ENCODE assay signal across 27 cellular contexts in genomic region chr12:13293086-13293485, GRCh38.
A peak's percentile ranks its signal among the peaks of the same experiment; 100 is the strongest.
DNase-seq lines count a peak whose midpoint lies in the region; ATAC-seq and TF ChIP-seq lines count a peak whose summit lies in the region.
"Had no signal": no experiment of that assay in that cellular context is flagged by ENCODE, and none has a peak within 500 bp of the region (broad histone marks: within the 10 kb centered on the region; RNA-seq: fewer than 3 reads in every experiment).

No MANE protein-coding gene starts in this region.

- peak; percentile 2 for DNase-seq in NCI-H2227 (lab: John Stamatoyannopoulos, UW; ENCODE audit: unreplicated experiment)
- DNase-seq in NCI-H2227 treated with DMSO at 0.1 percent for 48 hours (lab: John Stamatoyannopoulos, UW), result no peak
- peak; percentile 37 for DNase-seq in NCI-H524 treated with DMSO at 0.1 percent for 48 hours (lab: John Stamatoyannopoulos, UW)
- peak; percentile 11 for DNase-seq in hepatic stellate cell (ENCODE audit: low spot score)
- DNase-seq in AML-193 (lab: John Stamatoyannopoulos, UW), result no peak
- no peak for DNase-seq in dermis blood vessel endothelial cell
- DNase-seq: activated CD4-positive, alpha-beta T cell treated with anti-CD3 and anti-CD28 coated beads for 4 hours; activated CD8-positive, alpha-beta memory T cell treated with anti-CD3 and anti-CD28 coated beads for 24 hours; activated T-cell treated with anti-CD3 and anti-CD28 coated beads for 4 hours; amygdala; BE2C; effector CD4-positive, alpha-beta T cell; GF-D8; GOT3; KBM-7; NCI-H1092 treated with DMSO at 0.1 percent for 48 hours; NCI-H187; NCI-H526 treated with DMSO at 0.1 percent for 48 hours; ovary; SIG-M5; small intestine; stimulated activated naive B cell treated with anti-CD40 and anti-IgM and Interleukin-4, amounts not matched to agents 10 μg/mL and 1 μg/mL and 100 μg/mL, for 72 hours; SW 1271; T1000; WERI-Rb-1 had no signal

- no peak for ATAC-seq in GM18498 (IDR thresholded peaks at IDR 0.05; ENCODE audit: unreplicated experiment)
- ATAC-seq in SK-N-SH treated with all-trans-retinoic acid at 6 μM for 48 hours, result no peak
- ATAC-seq: stimulated activated naive B cell treated with anti-CD40 and anti-IgM and Interleukin-4, amounts not matched to agents 10 μg/mL and 1 μg/mL and 100 μg/mL, for 72 hours had no signal

TF ChIP-seq in SK-N-SH treated with all-trans-retinoic acid at 6 μM for 48 hours, 23 proteins besides CTCF, POLR2A, EP300 and RAD21:
- TF ChIP-seq ZNF70 (CRISPR knock-in tag; IDR thresholded peaks at IDR 0.05) (no peak), CSDC2 (CRISPR knock-in tag; IDR thresholded peaks at IDR 0.05) (no peak), SNAI2 (CRISPR knock-in tag; IDR thresholded peaks at IDR 0.05) (no peak), ARNTL (CRISPR knock-in tag; IDR thresholded peaks at IDR 0.05; ENCODE audit: borderline replicate concordance, low read depth) (no peak), ESRRG (CRISPR knock-in tag; IDR thresholded peaks at IDR 0.05) (no peak), ZNF565 (CRISPR knock-in tag; conservative IDR thresholded peaks at IDR 0.05; ENCODE audit: low read depth) (no peak), GLIS3 (CRISPR knock-in tag; IDR thresholded peaks at IDR 0.05) (no peak), ZFP30 (CRISPR knock-in tag; IDR thresholded peaks at IDR 0.05) (no peak), TCF4 (CRISPR knock-in tag; IDR thresholded peaks at IDR 0.05; ENCODE audit: borderline replicate concordance) (no peak), POU6F1 (CRISPR knock-in tag; IDR thresholded peaks at IDR 0.05; ENCODE audit: borderline replicate concordance, low read depth) (no peak), ZNF8 (CRISPR knock-in tag; IDR thresholded peaks at IDR 0.05) (no peak), CSRNP3 (CRISPR knock-in tag; IDR thresholded peaks at IDR 0.05) (no peak), TOX (CRISPR knock-in tag; IDR thresholded peaks at IDR 0.05; ENCODE audit: borderline replicate concordance) (no peak), ZFP3 (CRISPR knock-in tag; IDR thresholded peaks at IDR 0.05) (no peak), RARB (CRISPR knock-in tag; IDR thresholded peaks at IDR 0.05) (no peak), PATZ1 (CRISPR knock-in tag; IDR thresholded peaks at IDR 0.05; ENCODE audit: borderline replicate concordance) (no peak)
- TF ChIP-seq, protein P1, sequence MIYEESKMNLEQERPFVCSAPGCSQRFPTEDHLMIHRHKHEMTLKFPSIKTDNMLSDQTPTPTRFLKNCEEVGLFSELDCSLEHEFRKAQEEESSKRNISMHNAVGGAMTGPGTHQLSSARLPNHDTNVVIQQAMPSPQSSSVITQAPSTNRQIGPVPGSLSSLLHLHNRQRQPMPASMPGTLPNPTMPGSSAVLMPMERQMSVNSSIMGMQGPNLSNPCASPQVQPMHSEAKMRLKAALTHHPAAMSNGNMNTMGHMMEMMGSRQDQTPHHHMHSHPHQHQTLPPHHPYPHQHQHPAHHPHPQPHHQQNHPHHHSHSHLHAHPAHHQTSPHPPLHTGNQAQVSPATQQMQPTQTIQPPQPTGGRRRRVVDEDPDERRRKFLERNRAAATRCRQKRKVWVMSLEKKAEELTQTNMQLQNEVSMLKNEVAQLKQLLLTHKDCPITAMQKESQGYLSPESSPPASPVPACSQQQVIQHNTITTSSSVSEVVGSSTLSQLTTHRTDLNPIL (CRISPR knock-in tag; IDR thresholded peaks at IDR 0.05; ENCODE audit: low read depth), result no peak
TF ChIP-seq in SK-N-SH treated with all-trans-retinoic acid at 6 μM for 48 hours: peak in this region for 0.

Comparison
In these comparisons a context has a peak if more than half of its experiments do, and no peak if none do; other contexts are left out.
1. DNase-seq: peak in NCI-H2227 (single experiment), NCI-H524 treated with DMSO at 0.1 percent for 48 hours (single experiment) and hepatic stellate cell (single experiment); none in NCI-H2227 treated with DMSO at 0.1 percent for 48 hours (single experiment), AML-193 (0 of 2) and dermis blood vessel endothelial cell (single experiment).